In the genomic region with DNA sequence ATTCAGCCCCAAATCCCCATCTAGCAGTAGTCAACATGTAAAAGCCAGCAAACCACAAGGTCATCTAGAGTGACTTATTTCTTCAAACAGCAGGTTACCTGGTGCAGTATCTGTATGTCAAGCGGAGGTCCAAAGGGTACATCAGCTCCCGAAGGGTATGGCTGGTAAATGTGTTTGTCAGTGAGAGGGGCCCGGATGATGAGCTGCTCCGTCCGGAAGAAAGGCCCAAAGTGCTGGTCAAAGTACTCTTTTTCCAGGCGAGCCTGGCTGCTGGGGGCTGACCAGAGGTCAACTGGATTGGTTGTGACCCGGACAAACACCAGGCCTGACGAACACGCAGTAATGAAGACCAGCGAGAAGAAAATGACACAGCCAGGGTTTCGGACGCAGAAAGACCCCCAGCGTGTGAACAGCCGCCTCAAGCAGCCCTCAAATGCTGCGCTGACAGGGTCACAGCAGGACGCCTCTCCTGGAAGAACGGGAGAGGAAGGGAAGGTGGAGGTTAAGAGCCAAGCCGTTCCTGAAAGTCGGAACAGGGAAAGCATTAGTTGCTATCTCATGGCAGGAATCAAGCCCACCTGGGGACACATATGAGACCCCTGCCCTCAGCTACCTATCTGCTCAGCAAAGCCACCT, we compare ENCODE assay signal across 1 cellular context.
TF ChIP-seq lines count a peak whose summit lies in the region.

No MANE protein-coding gene starts in this region.

TF ChIP-seq in HepG2, 621 proteins besides CTCF, POLR2A, EP300 and RAD21 (continued from another document and continues in another):
- TF ChIP-seq ISL2 (CRISPR knock-in tag; IDR thresholded peaks at IDR 0.05) (peak; percentile 88), ZNF703 (CRISPR knock-in tag; IDR thresholded peaks at IDR 0.05; ENCODE audit: borderline replicate concordance) (no peak), ZNF20 (CRISPR knock-in tag; IDR thresholded peaks at IDR 0.05) (no peak), ZNF12 (CRISPR knock-in tag; IDR thresholded peaks at IDR 0.05) (no peak), ZNF282 (IDR thresholded peaks at IDR 0.05; ENCODE audit: partially characterized antibody) (no peak), CHD4 (IDR thresholded peaks at IDR 0.05; ENCODE audit: borderline replicate concordance, low read length) (no peak), TEAD2 (CRISPR knock-in tag; IDR thresholded peaks at IDR 0.05) (no peak), ARNT (IDR thresholded peaks at IDR 0.05) (no peak), NCOA1 (CRISPR knock-in tag; IDR thresholded peaks at IDR 0.05) (no peak), PCBP2 (optimal IDR thresholded peaks at IDR 0.05; ENCODE audit: low read depth, low read length, poor library complexity, severe bottlenecking) (no peak), HOXD1 (CRISPR knock-in tag; IDR thresholded peaks at IDR 0.05) (no peak), ZBTB8A (CRISPR knock-in tag; IDR thresholded peaks at IDR 0.05; ENCODE audit: borderline replicate concordance, low read depth) (no peak), PRPF4 (IDR thresholded peaks at IDR 0.05; ENCODE audit: low read depth, low read length, poor library complexity, severe bottlenecking) (no peak), PITX1 (CRISPR knock-in tag; IDR thresholded peaks at IDR 0.05) (peak; percentile 87), SETDB1 (CRISPR knock-in tag; IDR thresholded peaks at IDR 0.05; ENCODE audit: borderline replicate concordance) (no peak), RAD51 (IDR thresholded peaks at IDR 0.05; ENCODE audit: borderline replicate concordance) (no peak), MEIS1 (CRISPR knock-in tag; IDR thresholded peaks at IDR 0.05; ENCODE audit: borderline replicate concordance) (peak; percentile 79; the same call in 1 of the 2 replicates), ZNF746 (CRISPR knock-in tag; IDR thresholded peaks at IDR 0.05) (peak; percentile 60; the same call in 1 of the 2 replicates), GATA4 (IDR thresholded peaks at IDR 0.05; ENCODE audit: borderline replicate concordance, low read depth) (peak; percentile 68; the same call in 1 of the 2 replicates), ZNF296 (CRISPR knock-in tag; conservative IDR thresholded peaks at IDR 0.05) (no peak), ZFP82 (CRISPR knock-in tag; IDR thresholded peaks at IDR 0.05; ENCODE audit: borderline replicate concordance) (no peak), NFYC (CRISPR knock-in tag; IDR thresholded peaks at IDR 0.05) (no peak)
- TF ChIP-seq, protein P1, sequence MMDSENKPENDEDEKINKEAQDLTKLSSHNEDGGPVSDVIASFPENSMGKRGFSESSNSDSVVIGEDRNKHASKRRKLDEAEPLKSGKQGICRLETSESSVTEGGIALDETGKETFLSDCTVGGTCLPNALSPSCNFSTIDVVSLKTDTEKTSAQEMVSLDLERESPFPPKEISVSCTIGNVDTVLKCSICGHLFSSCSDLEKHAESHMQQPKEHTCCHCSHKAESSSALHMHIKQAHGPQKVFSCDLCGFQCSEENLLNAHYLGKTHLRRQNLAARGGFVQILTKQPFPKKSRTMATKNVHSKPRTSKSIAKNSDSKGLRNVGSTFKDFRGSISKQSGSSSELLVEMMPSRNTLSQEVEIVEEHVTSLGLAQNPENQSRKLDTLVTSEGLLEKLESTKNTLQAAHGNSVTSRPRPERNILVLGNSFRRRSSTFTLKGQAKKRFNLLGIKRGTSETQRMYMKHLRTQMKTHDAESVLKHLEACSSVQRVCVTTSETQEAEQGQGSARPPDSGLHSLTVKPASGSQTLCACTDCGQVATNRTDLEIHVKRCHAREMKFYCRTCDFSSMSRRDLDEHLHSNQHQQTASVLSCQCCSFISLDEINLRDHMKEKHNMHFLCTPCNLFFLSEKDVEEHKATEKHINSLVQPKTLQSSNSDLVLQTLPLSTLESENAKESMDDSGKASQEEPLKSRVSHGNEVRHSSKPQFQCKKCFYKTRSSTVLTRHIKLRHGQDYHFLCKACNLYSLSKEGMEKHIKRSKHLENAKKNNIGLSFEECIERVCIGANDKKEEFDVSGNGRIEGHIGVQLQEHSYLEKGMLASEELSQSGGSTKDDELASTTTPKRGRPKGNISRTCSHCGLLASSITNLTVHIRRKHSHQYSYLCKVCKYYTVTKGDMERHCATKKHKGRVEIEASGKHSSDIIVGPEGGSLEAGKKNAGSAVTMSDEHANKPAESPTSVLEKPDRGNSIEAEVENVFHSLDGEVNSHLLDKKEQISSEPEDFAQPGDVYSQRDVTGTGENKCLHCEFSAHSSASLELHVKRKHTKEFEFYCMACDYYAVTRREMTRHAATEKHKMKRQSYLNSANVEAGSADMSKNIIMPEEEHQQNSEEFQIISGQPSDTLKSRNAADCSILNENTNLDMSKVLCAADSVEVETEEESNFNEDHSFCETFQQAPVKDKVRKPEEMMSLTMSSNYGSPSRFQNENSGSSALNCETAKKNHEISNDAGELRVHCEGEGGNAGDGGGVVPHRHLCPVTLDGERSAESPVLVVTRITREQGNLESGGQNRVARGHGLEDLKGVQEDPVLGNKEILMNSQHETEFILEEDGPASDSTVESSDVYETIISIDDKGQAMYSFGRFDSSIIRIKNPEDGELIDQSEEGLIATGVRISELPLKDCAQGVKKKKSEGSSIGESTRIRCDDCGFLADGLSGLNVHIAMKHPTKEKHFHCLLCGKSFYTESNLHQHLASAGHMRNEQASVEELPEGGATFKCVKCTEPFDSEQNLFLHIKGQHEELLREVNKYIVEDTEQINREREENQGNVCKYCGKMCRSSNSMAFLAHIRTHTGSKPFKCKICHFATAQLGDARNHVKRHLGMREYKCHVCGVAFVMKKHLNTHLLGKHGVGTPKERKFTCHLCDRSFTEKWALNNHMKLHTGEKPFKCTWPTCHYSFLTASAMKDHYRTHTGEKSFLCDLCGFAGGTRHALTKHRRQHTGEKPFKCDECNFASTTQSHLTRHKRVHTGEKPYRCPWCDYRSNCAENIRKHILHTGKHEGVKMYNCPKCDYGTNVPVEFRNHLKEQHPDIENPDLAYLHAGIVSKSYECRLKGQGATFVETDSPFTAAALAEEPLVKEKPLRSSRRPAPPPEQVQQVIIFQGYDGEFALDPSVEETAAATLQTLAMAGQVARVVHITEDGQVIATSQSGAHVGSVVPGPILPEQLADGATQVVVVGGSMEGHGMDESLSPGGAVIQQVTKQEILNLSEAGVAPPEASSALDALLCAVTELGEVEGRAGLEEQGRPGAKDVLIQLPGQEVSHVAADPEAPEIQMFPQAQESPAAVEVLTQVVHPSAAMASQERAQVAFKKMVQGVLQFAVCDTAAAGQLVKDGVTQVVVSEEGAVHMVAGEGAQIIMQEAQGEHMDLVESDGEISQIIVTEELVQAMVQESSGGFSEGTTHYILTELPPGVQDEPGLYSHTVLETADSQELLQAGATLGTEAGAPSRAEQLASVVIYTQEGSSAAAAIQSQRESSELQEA (CRISPR knock-in tag; IDR thresholded peaks at IDR 0.05; ENCODE audit: not compliant biosample characterization) = no peak
- TF ChIP-seq, protein P2, sequence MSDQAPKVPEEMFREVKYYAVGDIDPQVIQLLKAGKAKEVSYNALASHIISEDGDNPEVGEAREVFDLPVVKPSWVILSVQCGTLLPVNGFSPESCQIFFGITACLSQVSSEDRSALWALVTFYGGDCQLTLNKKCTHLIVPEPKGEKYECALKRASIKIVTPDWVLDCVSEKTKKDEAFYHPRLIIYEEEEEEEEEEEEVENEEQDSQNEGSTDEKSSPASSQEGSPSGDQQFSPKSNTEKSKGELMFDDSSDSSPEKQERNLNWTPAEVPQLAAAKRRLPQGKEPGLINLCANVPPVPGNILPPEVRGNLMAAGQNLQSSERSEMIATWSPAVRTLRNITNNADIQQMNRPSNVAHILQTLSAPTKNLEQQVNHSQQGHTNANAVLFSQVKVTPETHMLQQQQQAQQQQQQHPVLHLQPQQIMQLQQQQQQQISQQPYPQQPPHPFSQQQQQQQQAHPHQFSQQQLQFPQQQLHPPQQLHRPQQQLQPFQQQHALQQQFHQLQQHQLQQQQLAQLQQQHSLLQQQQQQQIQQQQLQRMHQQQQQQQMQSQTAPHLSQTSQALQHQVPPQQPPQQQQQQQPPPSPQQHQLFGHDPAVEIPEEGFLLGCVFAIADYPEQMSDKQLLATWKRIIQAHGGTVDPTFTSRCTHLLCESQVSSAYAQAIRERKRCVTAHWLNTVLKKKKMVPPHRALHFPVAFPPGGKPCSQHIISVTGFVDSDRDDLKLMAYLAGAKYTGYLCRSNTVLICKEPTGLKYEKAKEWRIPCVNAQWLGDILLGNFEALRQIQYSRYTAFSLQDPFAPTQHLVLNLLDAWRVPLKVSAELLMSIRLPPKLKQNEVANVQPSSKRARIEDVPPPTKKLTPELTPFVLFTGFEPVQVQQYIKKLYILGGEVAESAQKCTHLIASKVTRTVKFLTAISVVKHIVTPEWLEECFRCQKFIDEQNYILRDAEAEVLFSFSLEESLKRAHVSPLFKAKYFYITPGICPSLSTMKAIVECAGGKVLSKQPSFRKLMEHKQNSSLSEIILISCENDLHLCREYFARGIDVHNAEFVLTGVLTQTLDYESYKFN (CRISPR knock-in tag; conservative IDR thresholded peaks at IDR 0.05) = peak; percentile 99
- TF ChIP-seq, protein P3, sequence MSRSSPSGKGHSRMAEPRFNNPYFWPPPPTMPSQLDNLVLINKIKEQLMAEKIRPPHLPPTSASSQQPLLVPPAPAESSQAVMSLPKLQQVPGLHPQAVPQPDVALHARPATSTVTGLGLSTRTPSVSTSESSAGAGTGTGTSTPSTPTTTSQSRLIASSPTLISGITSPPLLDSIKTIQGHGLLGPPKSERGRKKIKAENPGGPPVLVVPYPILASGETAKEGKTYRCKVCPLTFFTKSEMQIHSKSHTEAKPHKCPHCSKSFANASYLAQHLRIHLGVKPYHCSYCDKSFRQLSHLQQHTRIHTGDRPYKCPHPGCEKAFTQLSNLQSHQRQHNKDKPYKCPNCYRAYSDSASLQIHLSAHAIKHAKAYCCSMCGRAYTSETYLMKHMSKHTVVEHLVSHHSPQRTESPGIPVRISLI (CRISPR knock-in tag; IDR thresholded peaks at IDR 0.05; ENCODE audit: borderline replicate concordance) = peak; percentile 31; the same call in 1 of the 2 replicates
- TF ChIP-seq, protein P4, sequence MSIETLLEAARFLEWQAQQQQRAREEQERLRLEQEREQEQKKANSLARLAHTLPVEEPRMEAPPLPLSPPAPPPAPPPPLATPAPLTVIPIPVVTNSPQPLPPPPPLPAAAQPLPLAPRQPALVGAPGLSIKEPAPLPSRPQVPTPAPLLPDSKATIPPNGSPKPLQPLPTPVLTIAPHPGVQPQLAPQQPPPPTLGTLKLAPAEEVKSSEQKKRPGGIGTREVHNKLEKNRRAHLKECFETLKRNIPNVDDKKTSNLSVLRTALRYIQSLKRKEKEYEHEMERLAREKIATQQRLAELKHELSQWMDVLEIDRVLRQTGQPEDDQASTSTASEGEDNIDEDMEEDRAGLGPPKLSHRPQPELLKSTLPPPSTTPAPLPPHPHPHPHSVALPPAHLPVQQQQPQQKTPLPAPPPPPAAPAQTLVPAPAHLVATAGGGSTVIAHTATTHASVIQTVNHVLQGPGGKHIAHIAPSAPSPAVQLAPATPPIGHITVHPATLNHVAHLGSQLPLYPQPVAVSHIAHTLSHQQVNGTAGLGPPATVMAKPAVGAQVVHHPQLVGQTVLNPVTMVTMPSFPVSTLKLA (IDR thresholded peaks at IDR 0.05) = no peak
- TF ChIP-seq, protein P5, sequence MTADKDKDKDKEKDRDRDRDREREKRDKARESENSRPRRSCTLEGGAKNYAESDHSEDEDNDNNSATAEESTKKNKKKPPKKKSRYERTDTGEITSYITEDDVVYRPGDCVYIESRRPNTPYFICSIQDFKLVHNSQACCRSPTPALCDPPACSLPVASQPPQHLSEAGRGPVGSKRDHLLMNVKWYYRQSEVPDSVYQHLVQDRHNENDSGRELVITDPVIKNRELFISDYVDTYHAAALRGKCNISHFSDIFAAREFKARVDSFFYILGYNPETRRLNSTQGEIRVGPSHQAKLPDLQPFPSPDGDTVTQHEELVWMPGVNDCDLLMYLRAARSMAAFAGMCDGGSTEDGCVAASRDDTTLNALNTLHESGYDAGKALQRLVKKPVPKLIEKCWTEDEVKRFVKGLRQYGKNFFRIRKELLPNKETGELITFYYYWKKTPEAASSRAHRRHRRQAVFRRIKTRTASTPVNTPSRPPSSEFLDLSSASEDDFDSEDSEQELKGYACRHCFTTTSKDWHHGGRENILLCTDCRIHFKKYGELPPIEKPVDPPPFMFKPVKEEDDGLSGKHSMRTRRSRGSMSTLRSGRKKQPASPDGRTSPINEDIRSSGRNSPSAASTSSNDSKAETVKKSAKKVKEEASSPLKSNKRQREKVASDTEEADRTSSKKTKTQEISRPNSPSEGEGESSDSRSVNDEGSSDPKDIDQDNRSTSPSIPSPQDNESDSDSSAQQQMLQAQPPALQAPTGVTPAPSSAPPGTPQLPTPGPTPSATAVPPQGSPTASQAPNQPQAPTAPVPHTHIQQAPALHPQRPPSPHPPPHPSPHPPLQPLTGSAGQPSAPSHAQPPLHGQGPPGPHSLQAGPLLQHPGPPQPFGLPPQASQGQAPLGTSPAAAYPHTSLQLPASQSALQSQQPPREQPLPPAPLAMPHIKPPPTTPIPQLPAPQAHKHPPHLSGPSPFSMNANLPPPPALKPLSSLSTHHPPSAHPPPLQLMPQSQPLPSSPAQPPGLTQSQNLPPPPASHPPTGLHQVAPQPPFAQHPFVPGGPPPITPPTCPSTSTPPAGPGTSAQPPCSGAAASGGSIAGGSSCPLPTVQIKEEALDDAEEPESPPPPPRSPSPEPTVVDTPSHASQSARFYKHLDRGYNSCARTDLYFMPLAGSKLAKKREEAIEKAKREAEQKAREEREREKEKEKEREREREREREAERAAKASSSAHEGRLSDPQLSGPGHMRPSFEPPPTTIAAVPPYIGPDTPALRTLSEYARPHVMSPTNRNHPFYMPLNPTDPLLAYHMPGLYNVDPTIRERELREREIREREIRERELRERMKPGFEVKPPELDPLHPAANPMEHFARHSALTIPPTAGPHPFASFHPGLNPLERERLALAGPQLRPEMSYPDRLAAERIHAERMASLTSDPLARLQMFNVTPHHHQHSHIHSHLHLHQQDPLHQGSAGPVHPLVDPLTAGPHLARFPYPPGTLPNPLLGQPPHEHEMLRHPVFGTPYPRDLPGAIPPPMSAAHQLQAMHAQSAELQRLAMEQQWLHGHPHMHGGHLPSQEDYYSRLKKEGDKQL (CRISPR knock-in tag; IDR thresholded peaks at IDR 0.05; ENCODE audit: low read depth) = peak; percentile 73; the same call in 1 of the 2 replicates
- TF ChIP-seq, protein P6, sequence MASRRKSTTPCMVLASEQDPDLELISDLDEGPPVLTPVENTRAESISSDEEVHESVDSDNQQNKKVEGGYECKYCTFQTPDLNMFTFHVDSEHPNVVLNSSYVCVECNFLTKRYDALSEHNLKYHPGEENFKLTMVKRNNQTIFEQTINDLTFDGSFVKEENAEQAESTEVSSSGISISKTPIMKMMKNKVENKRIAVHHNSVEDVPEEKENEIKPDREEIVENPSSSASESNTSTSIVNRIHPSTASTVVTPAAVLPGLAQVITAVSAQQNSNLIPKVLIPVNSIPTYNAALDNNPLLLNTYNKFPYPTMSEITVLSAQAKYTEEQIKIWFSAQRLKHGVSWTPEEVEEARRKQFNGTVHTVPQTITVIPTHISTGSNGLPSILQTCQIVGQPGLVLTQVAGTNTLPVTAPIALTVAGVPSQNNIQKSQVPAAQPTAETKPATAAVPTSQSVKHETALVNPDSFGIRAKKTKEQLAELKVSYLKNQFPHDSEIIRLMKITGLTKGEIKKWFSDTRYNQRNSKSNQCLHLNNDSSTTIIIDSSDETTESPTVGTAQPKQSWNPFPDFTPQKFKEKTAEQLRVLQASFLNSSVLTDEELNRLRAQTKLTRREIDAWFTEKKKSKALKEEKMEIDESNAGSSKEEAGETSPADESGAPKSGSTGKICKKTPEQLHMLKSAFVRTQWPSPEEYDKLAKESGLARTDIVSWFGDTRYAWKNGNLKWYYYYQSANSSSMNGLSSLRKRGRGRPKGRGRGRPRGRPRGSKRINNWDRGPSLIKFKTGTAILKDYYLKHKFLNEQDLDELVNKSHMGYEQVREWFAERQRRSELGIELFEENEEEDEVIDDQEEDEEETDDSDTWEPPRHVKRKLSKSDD (CRISPR knock-in tag; IDR thresholded peaks at IDR 0.05; ENCODE audit: low read depth) = peak; percentile 47; the same call in 1 of the 2 replicates
